In the genomic region with DNA sequence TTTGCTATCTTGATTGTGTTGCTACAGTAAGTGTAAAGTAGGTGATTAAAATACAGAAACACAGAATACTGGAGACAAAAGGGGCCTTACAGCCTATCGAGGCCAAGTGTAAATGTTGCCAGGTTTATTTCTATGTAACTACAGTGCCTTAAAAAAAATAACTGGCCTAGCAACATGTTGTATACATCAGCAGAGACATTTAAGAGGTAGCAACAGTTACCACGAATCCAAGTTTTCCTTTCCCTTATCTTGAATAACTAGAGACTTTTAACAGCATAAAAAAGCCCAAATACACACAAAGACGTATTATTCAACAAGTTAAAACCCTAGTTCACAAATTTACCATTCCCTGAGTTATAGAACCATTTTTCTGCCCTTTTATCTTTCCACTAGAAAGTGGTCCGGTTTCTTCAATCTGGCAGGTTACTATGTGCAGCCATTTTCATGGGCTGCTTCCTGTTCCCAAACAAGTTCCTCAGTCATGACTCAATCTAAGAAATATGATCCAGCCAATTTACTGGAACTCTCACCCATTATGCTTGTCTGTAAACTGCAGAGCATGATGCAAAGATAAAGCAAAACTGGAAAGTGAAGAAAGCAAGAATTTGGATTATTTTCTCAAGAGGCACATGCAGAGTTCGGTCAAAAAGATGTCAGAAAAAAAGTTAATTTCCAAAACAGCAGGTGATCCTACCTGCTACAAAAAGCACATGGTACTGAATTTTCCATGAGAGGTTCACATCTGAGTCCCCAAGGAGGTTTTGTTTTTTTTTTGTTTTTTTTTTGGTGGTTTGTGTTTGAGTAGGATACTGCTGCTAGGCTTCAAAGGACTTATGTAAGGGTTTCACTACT, we compare ENCODE assay signal across 8 cellular contexts. TPM values are rescaled to one million over a fixed set of nuclear protein-coding genes. Genes with fewer than 3 reads are reported as not detected.
DNase-seq lines count a peak whose midpoint lies in the region; ATAC-seq and TF ChIP-seq lines count a peak whose summit lies in the region.

No MANE protein-coding gene starts in this region.

- H4K8ac ChIP-seq in trophoblast cell (ENCODE audit: low read depth, low read length), result no peak overlapping the region

- no peak for ATAC-seq in HG02938 (IDR thresholded peaks at IDR 0.05; ENCODE audit: unreplicated experiment)

- H4K91ac ChIP-seq in trophoblast cell (ENCODE audit: low read depth, low read length), result no peak overlapping the region

- H3K4me1 ChIP-seq in trophoblast cell (ENCODE audit: control insufficient read depth in 1 of 2, insufficient read depth in 2 of 2, low read length in 2 of 2), result peaks cover 19 to 27% of the 10 kb centered on the region in 2 experiments

- no peak overlapping the region for H3K18ac ChIP-seq in trophoblast cell (ENCODE audit: low read length)

- TF ChIP-seq CTCF in VCaP (conservative IDR thresholded peaks at IDR 0.05), result no peak
- TF ChIP-seq CTCF in fibroblast of the aortic adventitia (IDR thresholded peaks at IDR 0.05; ENCODE audit: insufficient read depth, low read length), result no peak

- no peaks in the 10 kb centered on the region for H3K27me3 ChIP-seq in trophoblast cell (ENCODE audit: insufficient read depth, low read length)

- H3K4me3 ChIP-seq in fibroblast of the aortic adventitia (ENCODE audit: low read depth, low read length), result peak overlapping the region; percentile 39
- no peak overlapping the region for H3K4me3 ChIP-seq in trophoblast cell (ENCODE audit: low read depth, low read length)

- no peak overlapping the region for H3K23ac ChIP-seq in trophoblast cell (ENCODE audit: low read length)

- no peak overlapping the region for H3K14ac ChIP-seq in trophoblast cell (ENCODE audit: low read length)

- CTCF ChIA-PET in HEK293T (lab: Yijun Ruan, JAX), result interaction anchor here (1.0 to 1.6 kb wide), 2 partner anchors 12 to 13 kb away, joined by 3 to 5 read pairs; no protein-coding TSS in a partner anchor

- H2BK5ac ChIP-seq in trophoblast cell (ENCODE audit: low read depth, low read length, poor library complexity), result no peak overlapping the region

- H3K4me2 ChIP-seq in trophoblast cell (ENCODE audit: low read length), result peak overlapping the region; percentile 52

- no peak overlapping the region for H2AFZ ChIP-seq in trophoblast cell (ENCODE audit: insufficient read depth, low read length, poor library complexity)

- no peaks in the 10 kb centered on the region for H3K9me3 ChIP-seq in trophoblast cell (ENCODE audit: insufficient read depth, low read depth, low read length)

- peak overlapping the region; percentile 39 for H2BK120ac ChIP-seq in trophoblast cell (ENCODE audit: insufficient read depth, low read length, poor library complexity)

- WGBS in trophoblast cell (ENCODE audit: extremely low coverage, insufficient coverage, insufficient read length), result no CpG with 5 or more reads among the region's 5 CpGs

- H4K12ac ChIP-seq in trophoblast cell (ENCODE audit: low read depth, low read length), result no peak overlapping the region

- POLR2A ChIA-PET in HEK293T (lab: Yijun Ruan, JAX), result no interaction called here

- H3K79me1 ChIP-seq in trophoblast cell (ENCODE audit: low read length), result peaks cover 20% of the 10 kb centered on the region

- no peak overlapping the region for H2AK5ac ChIP-seq in trophoblast cell (ENCODE audit: low read length)

- H3K27ac ChIP-seq in VCaP (peak overlapping the region; percentile 64), trophoblast cell (ENCODE audit: low read depth, low read length) (peak overlapping the region; percentile 99)

- H2BK12ac ChIP-seq in trophoblast cell (ENCODE audit: low read length), result no peak overlapping the region

- no peak overlapping the region for H3K4ac ChIP-seq in trophoblast cell (ENCODE audit: low read depth, low read length)

- DNase-seq in AG20443 (ENCODE audit: low spot score), result peak; percentile 85
- peak; percentile 66 for DNase-seq in HEK293T (ENCODE audit: extremely low spot score)
- peak; percentile 98 for DNase-seq in fibroblast of the aortic adventitia (ENCODE audit: low read depth)
- DNase-seq in trophoblast cell, result peak; percentile 55 to 95
- no peak for DNase-seq in putamen (ENCODE audit: low spot score)
- DNase-seq in AML-193 (lab: John Stamatoyannopoulos, UW), result no peak

- peaks cover 22% of the 10 kb centered on the region for H3K79me2 ChIP-seq in trophoblast cell (ENCODE audit: control insufficient read depth, insufficient read depth, low read length, poor library complexity)

- peaks cover 0 to 2% of the 10 kb centered on the region in 2 experiments for H3K36me3 ChIP-seq in trophoblast cell (ENCODE audit: control insufficient read depth in 1 of 2, insufficient read depth in 2 of 2, low read length in 2 of 2)

- no peak overlapping the region for H3K9ac ChIP-seq in trophoblast cell (ENCODE audit: low read length)

TF ChIP-seq in HEK293T, 16 proteins besides CTCF, POLR2A, EP300 and RAD21:
- TF ChIP-seq, protein P1, sequence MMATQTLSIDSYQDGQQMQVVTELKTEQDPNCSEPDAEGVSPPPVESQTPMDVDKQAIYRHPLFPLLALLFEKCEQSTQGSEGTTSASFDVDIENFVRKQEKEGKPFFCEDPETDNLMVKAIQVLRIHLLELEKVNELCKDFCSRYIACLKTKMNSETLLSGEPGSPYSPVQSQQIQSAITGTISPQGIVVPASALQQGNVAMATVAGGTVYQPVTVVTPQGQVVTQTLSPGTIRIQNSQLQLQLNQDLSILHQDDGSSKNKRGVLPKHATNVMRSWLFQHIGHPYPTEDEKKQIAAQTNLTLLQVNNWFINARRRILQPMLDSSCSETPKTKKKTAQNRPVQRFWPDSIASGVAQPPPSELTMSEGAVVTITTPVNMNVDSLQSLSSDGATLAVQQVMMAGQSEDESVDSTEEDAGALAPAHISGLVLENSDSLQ (IDR thresholded peaks at IDR 0.05), result peak; percentile 63; the same call in 1 of the 2 replicates
- TF ChIP-seq LEF1 (IDR thresholded peaks at IDR 0.05; ENCODE audit: borderline replicate concordance) (no peak), ELF4 (IDR thresholded peaks at IDR 0.05) (peak; percentile 20; the same call in 1 of the 2 replicates), ZNF384 (IDR thresholded peaks at IDR 0.05) (peak; percentile 64)

RNA-seq across cellular contexts. Expression of a gene that starts 22.2 kb away (rescaled TPM):
- total RNA-seq in fibroblast of the aortic adventitia (ENCODE audit: low replicate concordance), result 121 and 127 TPM in 2 replicates
- polyA plus RNA-seq in trophoblast cell (2013), result 78.1 and 80.1 TPM in 2 replicates

RNA-seq across cellular contexts. Expression of a gene that starts 29.8 kb away (rescaled TPM):
- total RNA-seq in fibroblast of the aortic adventitia (ENCODE audit: low replicate concordance), result 43.7 and 62.2 TPM in 2 replicates
- polyA plus RNA-seq in trophoblast cell (2013), result 339 and 340 TPM in 2 replicates

Comparison
In these comparisons a context has a peak if more than half of its experiments do, and no peak if none do; other contexts are left out.
1. DNase-seq: peak in AG20443 (single experiment), HEK293T (single experiment), fibroblast of the aortic adventitia (single experiment) and trophoblast cell (2 of 2); none in putamen (single experiment) and AML-193 (0 of 2).